28 cellular contexts compared by ENCODE assay signal in the genomic region with DNA sequence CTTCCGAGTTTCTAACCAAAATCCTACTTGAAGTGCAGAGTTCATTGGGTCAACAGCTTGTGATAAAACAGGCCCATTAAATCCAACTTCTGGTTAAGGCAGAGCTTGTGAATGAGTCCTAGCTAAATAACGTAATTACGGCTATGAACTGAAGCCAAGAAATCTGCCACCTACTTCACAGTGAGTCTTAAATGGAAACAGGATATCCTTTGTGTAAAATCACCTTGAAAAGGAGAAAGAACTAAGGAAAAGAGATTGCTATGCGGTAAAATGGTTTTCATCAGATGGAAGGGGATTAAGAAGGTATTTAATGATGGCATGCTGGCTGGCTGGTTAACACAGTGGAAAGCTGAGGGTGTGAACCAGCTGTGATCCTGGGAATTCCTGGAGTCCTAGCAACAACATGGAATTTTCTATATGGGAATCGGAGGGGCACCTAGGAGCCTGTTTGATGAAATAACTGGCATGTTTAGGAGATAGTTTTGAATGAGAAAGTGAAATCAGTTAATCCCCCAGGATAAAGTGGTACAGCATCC.
DNase-seq lines count a peak whose midpoint lies in the region; ATAC-seq and TF ChIP-seq lines count a peak whose summit lies in the region.
"Had no signal": no experiment of that assay in that cellular context is flagged by ENCODE, and none has a peak within 500 bp of the region (broad histone marks: within the 10 kb centered on the region; RNA-seq: fewer than 3 reads in every experiment).

No MANE protein-coding gene starts in this region.

- peaks cover 10% of the 10 kb centered on the region; the same call in 2 of the 3 replicates for H3K9me3 Mint-ChIP-seq in GM23338
- H3K9me3 Mint-ChIP-seq in neural progenitor cell, result peaks cover 9% of the 10 kb centered on the region
- H3K9me3 Mint-ChIP-seq: activated CD4-positive, alpha-beta memory T cell treated with anti-CD3 and anti-CD28 coated beads, Interleukin-2, amount 10 ng/mL, durations not matched to agents 7 days and 5 days; type B pancreatic cell had no signal

- H3K27me3 ChIP-seq in GM23338 (ENCODE audit: insufficient read depth) (no peaks in the 10 kb centered on the region), neural progenitor cell (no peaks in the 10 kb centered on the region), upper lobe of right lung (no peaks in the 10 kb centered on the region)
- H3K27me3 ChIP-seq: heart right ventricle, left lung, MG63 had no signal

- no peak overlapping the region for H3K9ac ChIP-seq in neural progenitor cell

- H3K4me3 Mint-ChIP-seq in GM23338 (no peak overlapping the region), neural progenitor cell (no peak overlapping the region)
- H3K4me3 Mint-ChIP-seq: activated CD4-positive, alpha-beta memory T cell treated with anti-CD3 and anti-CD28 coated beads, Interleukin-2, amount 10 ng/mL, durations not matched to agents 7 days and 5 days; activated naive CD8-positive, alpha-beta T cell treated with anti-CD3 and anti-CD28 coated beads, Interleukin-2, amount 10 ng/mL, durations not matched to agents 7 days and 5 days; CD4-positive, CD25-positive, alpha-beta regulatory T cell; mesothelial cell of epicardium; natural killer cell; type B pancreatic cell had no signal

- H3K4me3 ChIP-seq in GM23338 (no peak overlapping the region), neural progenitor cell (no peak overlapping the region), upper lobe of right lung (no peak overlapping the region)
- H3K4me3 ChIP-seq: heart right ventricle, left lung, MG63 had no signal

- H3K79me2 ChIP-seq in GM23338 (replicated peaks; ENCODE audit: insufficient read depth) (no peaks in the 10 kb centered on the region), neural progenitor cell (ENCODE audit: low read depth) (no peaks in the 10 kb centered on the region)

- H2AFZ ChIP-seq in GM23338 (no peak overlapping the region), neural progenitor cell (replicated peaks) (no peak overlapping the region)

- peaks cover 5% of the 10 kb centered on the region; the same call in 1 of the 3 replicates for H3K36me3 Mint-ChIP-seq in GM23338 (ENCODE audit: low read depth)
- H3K36me3 Mint-ChIP-seq in neural progenitor cell, result peaks cover 5% of the 10 kb centered on the region
- H3K36me3 Mint-ChIP-seq: activated naive CD8-positive, alpha-beta T cell treated with anti-CD3 and anti-CD28 coated beads, Interleukin-2, amount 10 ng/mL, durations not matched to agents 7 days and 5 days; CD4-positive, CD25-positive, alpha-beta regulatory T cell; mesothelial cell of epicardium; type B pancreatic cell had no signal

- H4K20me1 ChIP-seq in GM23338 (replicated peaks; ENCODE audit: insufficient read depth) (no peaks in the 10 kb centered on the region), neural progenitor cell (ENCODE audit: low read depth) (no peaks in the 10 kb centered on the region)

- H3K4me1 Mint-ChIP-seq in GM23338 (peaks cover 6% of the 10 kb centered on the region), neural progenitor cell (peaks cover 34% of the 10 kb centered on the region)
- H3K4me1 Mint-ChIP-seq: activated CD4-positive, alpha-beta memory T cell treated with anti-CD3 and anti-CD28 coated beads, Interleukin-2, amount 10 ng/mL, durations not matched to agents 7 days and 5 days; activated naive CD8-positive, alpha-beta T cell treated with anti-CD3 and anti-CD28 coated beads, Interleukin-2, amount 10 ng/mL, durations not matched to agents 7 days and 5 days; CD4-positive, CD25-positive, alpha-beta regulatory T cell had no signal

- H3K27me3 Mint-ChIP-seq in GM23338 (ENCODE audit: insufficient read depth, low read depth, poor library complexity) (peaks cover 2% of the 10 kb centered on the region), neural progenitor cell (ENCODE audit: insufficient read depth, low read depth) (no peaks in the 10 kb centered on the region)
- H3K27me3 Mint-ChIP-seq: activated CD4-positive, alpha-beta memory T cell treated with anti-CD3 and anti-CD28 coated beads, Interleukin-2, amount 10 ng/mL, durations not matched to agents 7 days and 5 days; activated naive CD8-positive, alpha-beta T cell treated with anti-CD3 and anti-CD28 coated beads, Interleukin-2, amount 10 ng/mL, durations not matched to agents 7 days and 5 days; CD4-positive, CD25-positive, alpha-beta regulatory T cell; type B pancreatic cell had no signal

- H3K27ac ChIP-seq in GM23338 (ENCODE audit: low read depth) (no peak overlapping the region), neural progenitor cell (peak overlapping the region; percentile 84), upper lobe of right lung (no peak overlapping the region)
- H3K27ac ChIP-seq: heart right ventricle, left lung had no signal

- peak overlapping the region; percentile 66; the same call in 1 of the 2 replicates for H3K27ac Mint-ChIP-seq in GM23338
- peak overlapping the region; percentile 5 for H3K27ac Mint-ChIP-seq in neural progenitor cell
- H3K27ac Mint-ChIP-seq: activated CD4-positive, alpha-beta memory T cell treated with anti-CD3 and anti-CD28 coated beads, Interleukin-2, amount 10 ng/mL, durations not matched to agents 7 days and 5 days; activated naive CD8-positive, alpha-beta T cell treated with anti-CD3 and anti-CD28 coated beads, Interleukin-2, amount 10 ng/mL, durations not matched to agents 7 days and 5 days; mesothelial cell of epicardium; natural killer cell; type B pancreatic cell had no signal

- DNase-seq in GM23338 (ENCODE audit: low spot score), result peak; percentile 44
- peak; percentile 71 for DNase-seq in NCI-H1105 treated with DMSO at 0.1 percent for 48 hours (lab: John Stamatoyannopoulos, UW)
- peak; percentile 58 for DNase-seq in ecto neural progenitor cell (ENCODE audit: low spot score)
- peak; percentile 74 for DNase-seq in neural progenitor cell (ENCODE audit: low spot score)
- DNase-seq in upper lobe of right lung, result no peak
- no peak for DNase-seq in activated T-cell treated with anti-CD3 and anti-CD28 coated beads for 4 hours
- DNase-seq in putamen (ENCODE audit: low spot score), result no peak
- DNase-seq in NCI-H774 (lab: John Stamatoyannopoulos, UW), result no peak
- DNase-seq: activated CD4-positive, alpha-beta memory T cell treated with anti-CD3 and anti-CD28 coated beads, Interleukin-2, amount 10 ng/mL, durations not matched to agents 7 days and 5 days; activated effector memory CD4-positive, alpha-beta T cell treated with Interleukin-2 at 50 U/mL for 16 hours; activated naive CD8-positive, alpha-beta T cell treated with anti-CD3 and anti-CD28 coated beads, Interleukin-2, amount 10 ng/mL, durations not matched to agents 7 days and 5 days; CD4-positive, CD25-positive, alpha-beta regulatory T cell; DMS153; effector CD8-positive, alpha-beta T cell; erythroblast; GF-D8; heart right ventricle; left lung; MG63; natural killer cell; NCI-H146; NK-92 treated with Interleukin-12 subunit alpha and Interleukin-12 subunit beta, amount 100 ng/mL, for 24 hours; SIG-M5; stimulated activated CD4-positive, alpha-beta T cell treated with anti-CD3 and anti-CD28 coated beads, Interleukin-2, amount 100 ng/mL, for 24 hours; T-helper 1 cell had no signal

- peak; percentile 32; the same call in 2 of the 3 replicates for ATAC-seq in GM23338
- ATAC-seq in upper lobe of right lung, result no peak
- ATAC-seq: activated CD4-positive, CD25-positive, alpha-beta regulatory T cell treated with anti-CD3 and anti-CD28 coated beads, Interleukin-2, amount 50 U/mL, for 24 hours; heart right ventricle; left lung; natural killer cell had no signal

- intact Hi-C loops in upper lobe of right lung (cut with DNase I), result no loop called here

- H3F3A ChIP-seq in GM23338 (replicated peaks; ENCODE audit: low read depth) (no peaks in the 10 kb centered on the region), neural progenitor cell (ENCODE audit: low read depth) (peaks cover 15% of the 10 kb centered on the region)

- no peak for TF ChIP-seq CTCF in GM23338 (conservative IDR thresholded peaks at IDR 0.05; ENCODE audit: low read depth in 2 of 2)
- no peak for TF ChIP-seq CTCF in neural progenitor cell (IDR thresholded peaks at IDR 0.05)
- no peak for TF ChIP-seq CTCF in upper lobe of right lung (IDR thresholded peaks at IDR 0.05)

- H3K36me3 ChIP-seq in GM23338 (ENCODE audit: insufficient read depth) (no peaks in the 10 kb centered on the region), neural progenitor cell (no peaks in the 10 kb centered on the region), upper lobe of right lung (no peaks in the 10 kb centered on the region)
- H3K36me3 ChIP-seq: heart right ventricle, left lung, MG63 had no signal

- no peak overlapping the region for H3K4me2 ChIP-seq in GM23338
- H3K4me2 ChIP-seq in neural progenitor cell, result peak overlapping the region; percentile 55

- H3K4me1 ChIP-seq in GM23338 (ENCODE audit: insufficient read depth), result no peaks in the 10 kb centered on the region; the same call in 1 of the 2 replicates
- peaks cover 46% of the 10 kb centered on the region for H3K4me1 ChIP-seq in neural progenitor cell
- no peaks in the 10 kb centered on the region for H3K4me1 ChIP-seq in upper lobe of right lung
- H3K4me1 ChIP-seq: left lung had no signal

- H3K9me2 ChIP-seq in GM23338 (ENCODE audit: insufficient read depth), result no peaks in the 10 kb centered on the region

- H3K9me3 ChIP-seq in neural progenitor cell (ENCODE audit: low read depth) (no peaks in the 10 kb centered on the region), upper lobe of right lung (no peaks in the 10 kb centered on the region)
- H3K9me3 ChIP-seq: left lung, MG63 had no signal

TF ChIP-seq in GM23338, 12 proteins besides CTCF, POLR2A, EP300 and RAD21 (continues in another document):
- no peak for TF ChIP-seq STAT1 (IDR thresholded peaks at IDR 0.05; ENCODE audit: unreplicated experiment)
- TF ChIP-seq CREB1 (CRISPR knock-in tag; IDR thresholded peaks at IDR 0.05; ENCODE audit: low read depth), result no peak
- no peak for TF ChIP-seq ZNF114 (CRISPR knock-in tag; IDR thresholded peaks at IDR 0.05)
- TF ChIP-seq NANOG (IDR thresholded peaks at IDR 0.05; ENCODE audit: borderline replicate concordance), result no peak

Comparison
In these comparisons a context has a peak if more than half of its experiments do, and no peak if none do; other contexts are left out.
1. DNase-seq: peak in GM23338 (single experiment), NCI-H1105 treated with DMSO at 0.1 percent for 48 hours (single experiment), ecto neural progenitor cell (single experiment) and neural progenitor cell (single experiment); none in upper lobe of right lung (single experiment), activated T-cell treated with anti-CD3 and anti-CD28 coated beads for 4 hours (single experiment), putamen (single experiment) and NCI-H774 (single experiment).